In the genomic region with DNA sequence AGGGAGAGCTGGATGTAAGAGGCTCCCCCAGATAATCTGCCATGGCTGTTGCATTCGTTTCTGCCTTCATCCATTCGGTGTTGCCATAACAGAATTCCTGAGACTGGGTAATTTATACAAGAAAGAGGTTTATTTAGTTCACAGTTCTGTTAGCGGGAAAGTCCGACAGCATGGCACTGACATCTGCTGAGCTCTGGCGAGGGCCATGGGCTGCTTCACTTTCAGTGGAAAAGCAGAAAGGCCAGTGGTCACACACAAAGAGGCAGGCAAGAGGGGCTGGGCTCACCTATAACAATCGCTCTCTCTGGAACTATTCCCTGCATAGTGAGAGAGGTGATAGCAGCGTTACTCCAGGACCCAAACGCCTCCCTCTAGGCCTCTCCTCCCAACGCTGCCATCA, we compare ENCODE assay signal across 14 cellular contexts.
DNase-seq lines count a peak whose midpoint lies in the region; ATAC-seq and TF ChIP-seq lines count a peak whose summit lies in the region.
"Had no signal": no experiment of that assay in that cellular context is flagged by ENCODE, and none has a peak within 500 bp of the region (broad histone marks: within the 10 kb centered on the region; RNA-seq: fewer than 3 reads in every experiment).

No MANE protein-coding gene starts in this region.

- H3K36me3 ChIP-seq in CD4-positive, alpha-beta memory T cell (ENCODE audit: insufficient read depth, low read length) = no peaks in the 10 kb centered on the region
- H3K36me3 ChIP-seq in sigmoid colon = no peaks in the 10 kb centered on the region

- TF ChIP-seq POLR2A in sigmoid colon (IDR thresholded peaks at IDR 0.05) = no peak

- intact Hi-C loops in CD4-positive, alpha-beta memory T cell (cut with micrococcal nuclease) = loop anchor here (5.0 to 10.0 kb wide), 2 partner anchors 74 to 102 kb away; no protein-coding TSS in a partner anchor
- intact Hi-C loops in sigmoid colon (cut with DNase I) (no loop called here), left ventricle myocardium superior (cut with micrococcal nuclease) (no loop called here)

- H3K27ac Mint-ChIP-seq in activated T-cell treated with anti-CD3 and anti-CD28 coated beads, Interleukin-2, amount 50 U/mL, for 24 hours = peak overlapping the region; percentile 91
- H3K27ac Mint-ChIP-seq in CD4-positive, alpha-beta memory T cell = peak overlapping the region in 6 of 7 donors; percentile 27 to 91 (median 82)
- peak overlapping the region; percentile 98 for H3K27ac Mint-ChIP-seq in activated naive CD8-positive, alpha-beta T cell

- peaks cover 2% of the 10 kb centered on the region for H3K9me3 Mint-ChIP-seq in activated T-cell treated with anti-CD3 and anti-CD28 coated beads, Interleukin-2, amount 50 U/mL, for 24 hours
- no peaks in the 10 kb centered on the region for H3K9me3 Mint-ChIP-seq in CD4-positive, alpha-beta memory T cell
- peaks cover 3% of the 10 kb centered on the region for H3K9me3 Mint-ChIP-seq in activated naive CD8-positive, alpha-beta T cell (ENCODE audit: low read depth)

- WGBS in sigmoid colon, 2 donors = 84 to 90% methylated on average over 9 of the region's 9 CpGs

- CTCF ChIA-PET in CD4-positive, alpha-beta memory T cell (lab: Charles Lee; ENCODE audit: partially characterized antibody) = no interaction called here

- no peaks in the 10 kb centered on the region for H3K9me3 ChIP-seq in CD4-positive, alpha-beta memory T cell (ENCODE audit: control insufficient read depth in 1 of 2, low read length in 2 of 2)
- H3K9me3 ChIP-seq in sigmoid colon = no peaks in the 10 kb centered on the region

- peaks cover 85% of the 10 kb centered on the region for H3K4me1 Mint-ChIP-seq in activated T-cell treated with anti-CD3 and anti-CD28 coated beads, Interleukin-2, amount 50 U/mL, for 24 hours (ENCODE audit: low read depth)
- peaks cover 38 to 83% (median 71%) of the 10 kb centered on the region in 4 donors for H3K4me1 Mint-ChIP-seq in CD4-positive, alpha-beta memory T cell
- H3K4me1 Mint-ChIP-seq in activated naive CD8-positive, alpha-beta T cell (ENCODE audit: low read depth) = peaks cover 83% of the 10 kb centered on the region
- H3K4me1 Mint-ChIP-seq: CD14-positive monocyte had no signal

- no peak overlapping the region for H3K4me3 Mint-ChIP-seq in activated T-cell treated with anti-CD3 and anti-CD28 coated beads, Interleukin-2, amount 50 U/mL, for 24 hours
- peak overlapping the region in 1 of 8 donors; percentile 43 for H3K4me3 Mint-ChIP-seq in CD4-positive, alpha-beta memory T cell
- H3K4me3 Mint-ChIP-seq in activated naive CD8-positive, alpha-beta T cell = peak overlapping the region; percentile 30
- H3K4me3 Mint-ChIP-seq: CD14-positive monocyte had no signal

- TF ChIP-seq CTCF in sigmoid colon (IDR thresholded peaks at IDR 0.05) = no peak

- no peak for TF ChIP-seq EP300 in sigmoid colon (IDR thresholded peaks at IDR 0.05)

- POLR2A ChIA-PET in CD4-positive, alpha-beta memory T cell (lab: Charles Lee; ENCODE audit: partially characterized antibody) = interaction anchor here (0.7 kb wide), 1 partner anchor 12 kb away, joined by 3 read pairs; no protein-coding TSS in a partner anchor

- ATAC-seq in left ventricle myocardium superior = no peak
- ATAC-seq: HCT116 had no signal

- no peaks in the 10 kb centered on the region for H3K27me3 Mint-ChIP-seq in activated T-cell treated with anti-CD3 and anti-CD28 coated beads, Interleukin-2, amount 50 U/mL, for 24 hours
- no peaks in the 10 kb centered on the region for H3K27me3 Mint-ChIP-seq in CD4-positive, alpha-beta memory T cell
- H3K27me3 Mint-ChIP-seq in activated naive CD8-positive, alpha-beta T cell = no peaks in the 10 kb centered on the region

- no peaks in the 10 kb centered on the region for H3K27me3 ChIP-seq in CD4-positive, alpha-beta memory T cell (ENCODE audit: insufficient read depth, low read length)
- H3K27me3 ChIP-seq in sigmoid colon = no peaks in the 10 kb centered on the region

- no peaks in the 10 kb centered on the region for H3K36me3 Mint-ChIP-seq in activated T-cell treated with anti-CD3 and anti-CD28 coated beads, Interleukin-2, amount 50 U/mL, for 24 hours (ENCODE audit: low read depth)
- H3K36me3 Mint-ChIP-seq in CD4-positive, alpha-beta memory T cell = no peaks in the 10 kb centered on the region
- H3K36me3 Mint-ChIP-seq in activated naive CD8-positive, alpha-beta T cell = peaks cover 8% of the 10 kb centered on the region
- H3K36me3 Mint-ChIP-seq: CD14-positive monocyte had no signal

- no peak for DNase-seq in activated T-cell treated with anti-CD3 and anti-CD28 coated beads, Interleukin-2, amount 50 U/mL, for 24 hours
- no peak for DNase-seq in activated T-cell treated with anti-CD3 and anti-CD28 coated beads for 4 hours
- DNase-seq in CD4-positive, alpha-beta memory T cell = no peak
- no peak for DNase-seq in sigmoid colon
- DNase-seq in COLO829 (ENCODE audit: low spot score) = no peak
- no peak for DNase-seq in left ventricle myocardium superior
- no peak for DNase-seq in DMS114 treated with DMSO at 0.1 percent for 48 hours (lab: John Stamatoyannopoulos, UW; ENCODE audit: unreplicated experiment)
- DNase-seq: DMS79 treated with DMSO at 0.1 percent for 48 hours, NCI-H1436, NCI-H2029 treated with DMSO at 0.1 percent for 48 hours, NCI-H510A had no signal

- no peak overlapping the region for H3K4me3 ChIP-seq in CD4-positive, alpha-beta memory T cell (ENCODE audit: low read length in 2 of 2)
- no peak overlapping the region for H3K4me3 ChIP-seq in sigmoid colon

- no peak overlapping the region for H3K27ac ChIP-seq in CD4-positive, alpha-beta memory T cell (ENCODE audit: low read depth, low read length)
- peak overlapping the region; percentile 1 to 83 (median 24) for H3K27ac ChIP-seq in sigmoid colon

- peaks cover 58% of the 10 kb centered on the region for H3K4me1 ChIP-seq in CD4-positive, alpha-beta memory T cell (ENCODE audit: insufficient read depth, low read length)
- H3K4me1 ChIP-seq in sigmoid colon = peaks cover 0 to 66% (median 36%) of the 10 kb centered on the region in 4 donors
